Comparison of ENCODE assay signal across 20 cellular contexts in the genomic region with DNA sequence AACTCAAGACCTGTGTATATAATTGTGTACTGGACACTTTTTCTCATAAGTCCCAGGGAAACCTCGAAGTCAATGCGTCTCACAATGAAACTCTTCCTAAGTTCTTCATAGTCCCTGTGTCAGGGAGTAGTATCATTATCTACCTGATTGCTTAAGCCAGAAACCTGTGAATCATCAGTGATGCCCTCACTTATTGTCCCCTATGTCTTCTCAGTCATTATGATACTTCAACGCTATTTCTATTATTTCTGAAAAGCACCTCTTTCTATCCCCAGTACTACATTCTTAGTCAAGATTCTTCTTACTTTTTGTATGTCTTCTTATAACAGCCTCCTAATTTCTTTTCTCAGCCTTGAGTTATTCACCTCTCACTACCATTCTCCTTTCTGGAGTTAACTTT.
"Had no signal": no experiment of that assay in that cellular context is flagged by ENCODE, and none has a peak within 500 bp of the region (broad histone marks: within the 10 kb centered on the region; RNA-seq: fewer than 3 reads in every experiment).

No MANE protein-coding gene starts in this region.

- DNase-seq: activated B cell treated with CpG ODN at 0.5 μM for 24 hours; activated CD4-positive, alpha-beta T cell treated with anti-CD3 and anti-CD28 coated beads for 48 hours; activated gamma-delta T cell; central memory CD4-positive, alpha-beta T cell; endodermal cell; foreskin keratinocyte; kidney glomerular epithelial cell; left lung; lower lobe of right lung; mesenchymal stem cell; natural killer cell; posterior cingulate gyrus; right cardiac atrium; SHP77; stimulated activated naive CD4-positive, alpha-beta T cell treated with Interleukin-2 at 50 U/mL for 16 hours; substantia nigra; T-helper 1 cell; uterus had no signal

- H3K36me3 Mint-ChIP-seq: natural killer cell, type B pancreatic cell had no signal

- H3K4me3 Mint-ChIP-seq: activated B cell treated with CpG ODN at 0.5 μM for 24 hours; endodermal cell; natural killer cell; T-helper 2 cell treated with Interferon-gamma antibody and Interleukin-4, amounts not matched to agents 5 μg/mL and 100 μg/mL, for 36 hours; type B pancreatic cell had no signal

- H3K9me3 Mint-ChIP-seq: activated B cell treated with CpG ODN at 0.5 μM for 24 hours; endodermal cell; natural killer cell; T-helper 2 cell treated with Interferon-gamma antibody and Interleukin-4, amounts not matched to agents 5 μg/mL and 100 μg/mL, for 36 hours; type B pancreatic cell had no signal

- ATAC-seq: foreskin keratinocyte, left lung, lower lobe of right lung, natural killer cell, right cardiac atrium had no signal

- H3K4me1 Mint-ChIP-seq: endodermal cell, natural killer cell had no signal

- H3K27ac Mint-ChIP-seq: activated B cell treated with CpG ODN at 0.5 μM for 24 hours; endodermal cell; natural killer cell; T-helper 2 cell treated with Interferon-gamma antibody and Interleukin-4, amounts not matched to agents 5 μg/mL and 100 μg/mL, for 36 hours; type B pancreatic cell had no signal
